8 cellular contexts compared by ENCODE assay signal in the genomic region with DNA sequence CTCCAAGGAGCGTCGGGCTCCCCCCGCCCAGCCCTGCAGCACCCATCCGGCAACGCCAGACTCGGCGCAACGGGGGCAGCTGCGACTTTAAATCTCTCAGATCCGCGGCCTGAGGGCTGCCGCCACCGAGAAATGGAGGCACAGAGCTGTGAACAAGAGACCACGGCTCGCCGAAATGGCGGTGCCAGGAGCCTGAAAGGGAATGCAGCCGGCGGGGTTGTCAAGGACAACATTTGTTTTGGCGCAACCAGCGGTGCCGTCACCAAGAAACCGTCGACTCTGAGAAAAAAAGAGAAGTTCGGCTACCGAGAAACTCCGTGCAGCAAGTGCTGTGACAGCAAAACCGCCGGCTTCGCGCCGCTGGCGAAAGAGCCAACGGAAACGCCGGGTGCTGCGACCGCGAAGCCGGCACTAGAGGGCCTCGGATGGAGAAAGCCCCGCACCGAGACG. TPM values are rescaled to one million over a fixed set of nuclear protein-coding genes. Genes with fewer than 3 reads are reported as not detected.
DNase-seq lines count a peak whose midpoint lies in the region; ATAC-seq and TF ChIP-seq lines count a peak whose summit lies in the region.

No MANE protein-coding gene starts in this region.

- peak in 1 of 2 donors; percentile 14 for TF ChIP-seq RAD21 in liver (IDR thresholded peaks at IDR 0.05)

- H3K27ac Mint-ChIP-seq in activated B cell treated with CpG ODN at 0.5 μM for 24 hours: peak overlapping the region; percentile 98

- no peak for TF ChIP-seq CTCF in activated B cell treated with CpG ODN at 0.5 μM for 24 hours (IDR thresholded peaks at IDR 0.05)
- peak; percentile 40 for TF ChIP-seq CTCF in choroid plexus epithelial cell (conservative IDR thresholded peaks at IDR 0.05; ENCODE audit: low read depth, low read length)
- no peak for TF ChIP-seq CTCF in liver (IDR thresholded peaks at IDR 0.05; ENCODE audit: low read depth, low read length, missing input control)

- peak overlapping the region; percentile 65 to 92 for H3K27ac ChIP-seq in liver (ENCODE audit: low read depth in 1 of 2, low read length in 2 of 2)

- CTCF ChIA-PET in activated B cell treated with CpG ODN at 0.5 μM for 24 hours (lab: Charles Lee): interaction anchor here (0.6 to 3.2 kb wide), 16 partner anchors 14 to 1138 kb away, joined by 3 to 89 read pairs (median 8); partner anchors contain the start of gene TMEM267

- peaks cover 19% of the 10 kb centered on the region for H3K36me3 Mint-ChIP-seq in activated B cell treated with CpG ODN at 0.5 μM for 24 hours (ENCODE audit: low read depth)

- DNase-seq in NCI-H2171 (lab: John Stamatoyannopoulos, UW) (peak; percentile 76), NCI-H2171 treated with DMSO at 0.1 percent for 48 hours (lab: John Stamatoyannopoulos, UW) (no peak), NCI-H2107 (lab: John Stamatoyannopoulos, UW) (peak; percentile 54), activated B cell treated with CpG ODN at 0.5 μM for 24 hours (peak; percentile 77), choroid plexus epithelial cell (ENCODE audit: low read depth) (peak; percentile 74)
- DNase-seq in stimulated activated CD4-positive, alpha-beta T cell treated with anti-CD3 and anti-CD28 coated beads, TNF-alpha, amount 100 ng/mL, for 24 hours (ENCODE audit: low read depth in 3 of 3): peak; percentile 47 to 71 (median 52)

- POLR2A ChIA-PET in activated B cell treated with CpG ODN at 0.5 μM for 24 hours (lab: Charles Lee): interaction anchor here (0.6 to 9.9 kb wide), 15 partner anchors 10 to 1138 kb away, joined by 3 to 475 read pairs (median 30); partner anchors contain the start of genes HMGCS1, RIMOC1, TMEM267 and ZNF131

- H3K4me3 ChIP-seq in choroid plexus epithelial cell (ENCODE audit: low read depth, low read length) (peak overlapping the region; percentile 81), liver (ENCODE audit: low read depth in 1 of 3, low read length in 3 of 3) (peak overlapping the region; percentile 36 to 65 (median 61))

- no peaks in the 10 kb centered on the region for H3K9me3 Mint-ChIP-seq in activated B cell treated with CpG ODN at 0.5 μM for 24 hours

- peaks cover 2 to 20% (median 11%) of the 10 kb centered on the region in 4 donors for H3K9me3 ChIP-seq in liver (ENCODE audit: control insufficient read depth in 4 of 4, low read length in 3 of 4)

- peaks cover 0 to 31% (median 10%) of the 10 kb centered on the region in 4 donors for H3K27me3 ChIP-seq in liver (ENCODE audit: control insufficient read depth in 4 of 4, insufficient read depth in 4 of 4, low read length in 3 of 4)

- ATAC-seq in HG02943 (IDR thresholded peaks at IDR 0.05; ENCODE audit: low read depth, unreplicated experiment) (peak; percentile 20), activated B cell treated with CpG ODN at 0.5 μM for 24 hours (ENCODE audit: low read depth) (peak; percentile 35)

- H3K4me1 ChIP-seq in liver (ENCODE audit: control insufficient read depth in 4 of 4, insufficient read depth in 4 of 4, low read length in 3 of 4): peaks cover 3 to 32% (median 23%) of the 10 kb centered on the region in 4 donors

- peaks cover 44% of the 10 kb centered on the region for H3K4me1 Mint-ChIP-seq in activated B cell treated with CpG ODN at 0.5 μM for 24 hours

- no peaks in the 10 kb centered on the region for H3K36me3 ChIP-seq in liver (ENCODE audit: control insufficient read depth in 4 of 4, insufficient read depth in 3 of 4, low read depth in 1 of 4, low read length in 3 of 4)

- no peaks in the 10 kb centered on the region for H3K27me3 Mint-ChIP-seq in activated B cell treated with CpG ODN at 0.5 μM for 24 hours

- under 1% methylated on average over 44 of the region's 44 CpGs for WGBS in liver

- peak overlapping the region in 1 of 2 donors; percentile 43 for H3K9ac ChIP-seq in liver (ENCODE audit: low read depth in 1 of 2, low read length in 2 of 2)

- intact Hi-C loops in activated B cell treated with CpG ODN at 0.5 μM for 24 hours (cut with micrococcal nuclease): loop anchor here (1.0 kb wide), 3 partner anchors 23 to 79 kb away; no protein-coding TSS in a partner anchor

- H3K4me3 Mint-ChIP-seq in activated B cell treated with CpG ODN at 0.5 μM for 24 hours: peak overlapping the region; percentile 96

TF ChIP-seq in liver, 16 proteins besides CTCF, POLR2A, EP300 and RAD21:
- TF ChIP-seq GABPA (IDR thresholded peaks at IDR 0.05 in 1 of 2, conservative IDR thresholded peaks at IDR 0.05 in 1 of 2): no peak
- TF ChIP-seq MAX (IDR thresholded peaks at IDR 0.05): peak; percentile 88
- TF ChIP-seq TAF1 (conservative IDR thresholded peaks at IDR 0.05): peak; percentile 19
- TF ChIP-seq YY1 (IDR thresholded peaks at IDR 0.05): peak; percentile 63
- no peak for TF ChIP-seq FOXA1 (IDR thresholded peaks at IDR 0.05)

RNA-seq across cellular contexts. Expression of gene ANXA2R, which starts 2.1 kb away (rescaled TPM):
- total RNA-seq in activated B cell treated with CpG ODN at 0.5 μM for 24 hours: 6.7 and 7.9 TPM in 2 replicates
- 1 to 10 TPM in 1 of 2 donors, under 1 TPM in 1; 0.84 to 2.0 TPM for total RNA-seq in liver
- under 1 TPM; 0.49 to 0.58 TPM for polyA plus RNA-seq in liver
